ENCODE assay signal across 16 cellular contexts in the genomic region with DNA sequence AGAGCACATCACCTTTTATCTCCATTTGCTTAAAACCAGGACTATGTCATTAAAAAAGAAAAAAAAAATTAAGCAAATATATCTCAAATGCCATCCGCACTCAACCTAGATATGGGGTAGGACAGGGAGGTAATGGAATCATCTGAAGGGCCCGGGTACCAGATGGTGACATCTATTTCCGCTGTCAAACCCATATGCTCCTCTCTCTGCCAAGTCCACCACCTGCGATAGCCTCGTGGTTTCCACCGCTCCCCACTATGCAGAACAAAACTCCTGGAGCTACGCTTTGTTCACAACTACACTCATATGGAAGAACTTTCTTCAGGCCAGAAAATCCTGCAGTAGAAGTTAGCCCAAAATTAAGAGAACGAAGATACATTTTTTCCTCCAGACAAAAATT. TPM values are rescaled to one million over a fixed set of nuclear protein-coding genes. Genes with fewer than 3 reads are reported as not detected.
DNase-seq lines count a peak whose midpoint lies in the region; TF ChIP-seq lines count a peak whose summit lies in the region.
"Had no signal": no experiment of that assay in that cellular context is flagged by ENCODE, and none has a peak within 500 bp of the region (broad histone marks: within the 10 kb centered on the region; RNA-seq: fewer than 3 reads in every experiment).

No MANE protein-coding gene starts in this region.

- no peaks in the 10 kb centered on the region for H3K4me1 ChIP-seq in uterus

- TF ChIP-seq POLR2A in uterus (IDR thresholded peaks at IDR 0.05), result no peak

- peak; percentile 13 for DNase-seq in NCI-H82 (lab: John Stamatoyannopoulos, UW)
- DNase-seq in NCI-H82 treated with DMSO at 0.1 percent for 48 hours (lab: John Stamatoyannopoulos, UW; ENCODE audit: unreplicated experiment), result no peak
- no peak for DNase-seq in activated T-cell treated with anti-CD3 and anti-CD28 coated beads, Interleukin-2, amount 50 U/mL, for 1 hour
- DNase-seq in type B pancreatic cell (ENCODE audit: extremely low spot score, unreplicated experiment), result no peak
- no peak for DNase-seq in uterus
- DNase-seq: 8988T; CD8-positive, alpha-beta T cell; GDM1; NCI-H1105; NCI-H2081 treated with DMSO at 0.1 percent for 48 hours; NCI-H748 treated with DMSO at 0.1 percent for 48 hours; OCI-M1 had no signal

- H3K36me3 ChIP-seq in uterus, result no peaks in the 10 kb centered on the region

- no peaks in the 10 kb centered on the region for H3K9me3 Mint-ChIP-seq in type B pancreatic cell
- H3K9me3 Mint-ChIP-seq: CD8-positive, alpha-beta T cell had no signal

- H3K36me3 Mint-ChIP-seq in type B pancreatic cell, result no peaks in the 10 kb centered on the region
- H3K36me3 Mint-ChIP-seq: CD8-positive, alpha-beta T cell had no signal

- TF ChIP-seq CTCF in type B pancreatic cell (conservative IDR thresholded peaks at IDR 0.05) (no peak), uterus (IDR thresholded peaks at IDR 0.05) (no peak)

- peak overlapping the region; percentile 63 for H3K27ac ChIP-seq in angular gyrus (ENCODE audit: low read depth, low read length)
- H3K27ac ChIP-seq in cingulate gyrus (ENCODE audit: low read depth, low read length), result peak overlapping the region; percentile 77
- H3K27ac ChIP-seq in temporal lobe (ENCODE audit: low read depth, low read length), result peak overlapping the region; percentile 54
- no peak overlapping the region for H3K27ac ChIP-seq in uterus
- H3K27ac ChIP-seq: KMS-11 had no signal

- H3K27me3 ChIP-seq in uterus, result no peaks in the 10 kb centered on the region

- intact Hi-C loops in uterus (cut with DNase I; ENCODE audit: low total_unique reads), result no loop called here

- no peaks in the 10 kb centered on the region for H3K9me3 ChIP-seq in uterus

- no peak overlapping the region for H3K27ac Mint-ChIP-seq in type B pancreatic cell
- H3K27ac Mint-ChIP-seq: CD8-positive, alpha-beta T cell had no signal

- peaks cover 5% of the 10 kb centered on the region for H3K27me3 Mint-ChIP-seq in type B pancreatic cell

- no peak overlapping the region for H3K4me3 Mint-ChIP-seq in type B pancreatic cell
- H3K4me3 Mint-ChIP-seq: CD8-positive, alpha-beta T cell had no signal

- H3K4me1 Mint-ChIP-seq in type B pancreatic cell (ENCODE audit: unreplicated experiment), result no peaks in the 10 kb centered on the region

- no peak overlapping the region for H3K4me3 ChIP-seq in uterus

RNA-seq across cellular contexts. Expression of a gene that starts 31.4 kb away (rescaled TPM):
- total RNA-seq in temporal lobe, result 226 TPM
- total RNA-seq in type B pancreatic cell (ENCODE audit: low replicate concordance), result 2.1 and 30.5 TPM in 2 replicates
- total RNA-seq in uterus, result 100 to 1,000 TPM in 1 of 4 donors, 10 to 100 TPM in 3; 27.8 to 126 (median 43.1) TPM

Comparison
In these comparisons a context has a peak if more than half of its experiments do, and no peak if none do; other contexts are left out.
1. H3K27ac ChIP-seq: peak in angular gyrus (single experiment), cingulate gyrus (single experiment) and temporal lobe (single experiment); none in uterus (0 of 2).